Comparison of ENCODE assay signal across 1 cellular context in genomic region chr3:158573714-158574113, GRCh38.
TF ChIP-seq lines count a peak whose summit lies in the region.

No MANE protein-coding gene starts in this region.

TF ChIP-seq in K562, 482 proteins besides CTCF, POLR2A, EP300 and RAD21 (continued from another document):
- TF ChIP-seq, protein P1, sequence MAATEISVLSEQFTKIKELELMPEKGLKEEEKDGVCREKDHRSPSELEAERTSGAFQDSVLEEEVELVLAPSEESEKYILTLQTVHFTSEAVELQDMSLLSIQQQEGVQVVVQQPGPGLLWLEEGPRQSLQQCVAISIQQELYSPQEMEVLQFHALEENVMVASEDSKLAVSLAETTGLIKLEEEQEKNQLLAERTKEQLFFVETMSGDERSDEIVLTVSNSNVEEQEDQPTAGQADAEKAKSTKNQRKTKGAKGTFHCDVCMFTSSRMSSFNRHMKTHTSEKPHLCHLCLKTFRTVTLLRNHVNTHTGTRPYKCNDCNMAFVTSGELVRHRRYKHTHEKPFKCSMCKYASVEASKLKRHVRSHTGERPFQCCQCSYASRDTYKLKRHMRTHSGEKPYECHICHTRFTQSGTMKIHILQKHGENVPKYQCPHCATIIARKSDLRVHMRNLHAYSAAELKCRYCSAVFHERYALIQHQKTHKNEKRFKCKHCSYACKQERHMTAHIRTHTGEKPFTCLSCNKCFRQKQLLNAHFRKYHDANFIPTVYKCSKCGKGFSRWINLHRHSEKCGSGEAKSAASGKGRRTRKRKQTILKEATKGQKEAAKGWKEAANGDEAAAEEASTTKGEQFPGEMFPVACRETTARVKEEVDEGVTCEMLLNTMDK (IDR thresholded peaks at IDR 0.05; ENCODE audit: borderline replicate concordance, insufficient read depth, low read depth, low read length, poor library complexity, severe bottlenecking) = peak; percentile 80
- no peak for TF ChIP-seq THAP7 (CRISPR knock-in tag; IDR thresholded peaks at IDR 0.05)
- no peak for TF ChIP-seq FOS (IDR thresholded peaks at IDR 0.05; ENCODE audit: extremely low read depth, insufficient read length)
- 0 out of 2 replicates have a peak, but pooled peaks have one; percentile 19 for TF ChIP-seq CHAMP1 (IDR thresholded peaks at IDR 0.05)
- no peak for TF ChIP-seq ZNF324 (CRISPR knock-in tag; IDR thresholded peaks at IDR 0.05)
- no peak for TF ChIP-seq SP2 (IDR thresholded peaks at IDR 0.05; ENCODE audit: extremely low read depth, low read depth, low read length, poor library complexity, severe bottlenecking)
- TF ChIP-seq ARHGAP35 (IDR thresholded peaks at IDR 0.05; ENCODE audit: partially characterized antibody) = no peak
- no peak for TF ChIP-seq TAF1 (IDR thresholded peaks at IDR 0.05; ENCODE audit: control insufficient read depth, extremely low read depth, insufficient read depth, low read length, severe bottlenecking)
- TF ChIP-seq MAFK (IDR thresholded peaks at IDR 0.05; ENCODE audit: low read length) = no peak
- TF ChIP-seq FOXM1 (IDR thresholded peaks at IDR 0.05; ENCODE audit: low read depth) = no peak
- TF ChIP-seq FOXM1 (CRISPR knock-in tag; IDR thresholded peaks at IDR 0.05; ENCODE audit: low read depth) = no peak
- TF ChIP-seq, protein P2, sequence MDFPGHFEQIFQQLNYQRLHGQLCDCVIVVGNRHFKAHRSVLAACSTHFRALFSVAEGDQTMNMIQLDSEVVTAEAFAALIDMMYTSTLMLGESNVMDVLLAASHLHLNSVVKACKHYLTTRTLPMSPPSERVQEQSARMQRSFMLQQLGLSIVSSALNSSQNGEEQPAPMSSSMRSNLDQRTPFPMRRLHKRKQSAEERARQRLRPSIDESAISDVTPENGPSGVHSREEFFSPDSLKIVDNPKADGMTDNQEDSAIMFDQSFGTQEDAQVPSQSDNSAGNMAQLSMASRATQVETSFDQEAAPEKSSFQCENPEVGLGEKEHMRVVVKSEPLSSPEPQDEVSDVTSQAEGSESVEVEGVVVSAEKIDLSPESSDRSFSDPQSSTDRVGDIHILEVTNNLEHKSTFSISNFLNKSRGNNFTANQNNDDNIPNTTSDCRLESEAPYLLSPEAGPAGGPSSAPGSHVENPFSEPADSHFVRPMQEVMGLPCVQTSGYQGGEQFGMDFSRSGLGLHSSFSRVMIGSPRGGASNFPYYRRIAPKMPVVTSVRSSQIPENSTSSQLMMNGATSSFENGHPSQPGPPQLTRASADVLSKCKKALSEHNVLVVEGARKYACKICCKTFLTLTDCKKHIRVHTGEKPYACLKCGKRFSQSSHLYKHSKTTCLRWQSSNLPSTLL (IDR thresholded peaks at IDR 0.05) = no peak
- TF ChIP-seq, protein P3, sequence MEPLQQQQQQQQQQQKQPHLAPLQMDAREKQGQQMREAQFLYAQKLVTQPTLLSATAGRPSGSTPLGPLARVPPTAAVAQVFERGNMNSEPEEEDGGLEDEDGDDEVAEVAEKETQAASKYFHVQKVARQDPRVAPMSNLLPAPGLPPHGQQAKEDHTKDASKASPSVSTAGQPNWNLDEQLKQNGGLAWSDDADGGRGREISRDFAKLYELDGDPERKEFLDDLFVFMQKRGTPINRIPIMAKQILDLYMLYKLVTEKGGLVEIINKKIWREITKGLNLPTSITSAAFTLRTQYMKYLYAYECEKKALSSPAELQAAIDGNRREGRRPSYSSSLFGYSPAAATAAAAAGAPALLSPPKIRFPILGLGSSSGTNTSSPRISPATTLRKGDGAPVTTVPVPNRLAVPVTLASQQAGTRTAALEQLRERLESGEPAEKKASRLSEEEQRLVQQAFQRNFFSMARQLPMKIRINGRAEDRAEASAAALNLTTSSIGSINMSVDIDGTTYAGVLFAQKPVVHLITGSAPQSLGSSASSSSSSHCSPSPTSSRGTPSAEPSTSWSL (CRISPR knock-in tag; IDR thresholded peaks at IDR 0.05; ENCODE audit: borderline replicate concordance) = no peak
- TF ChIP-seq STAT5B (CRISPR knock-in tag; IDR thresholded peaks at IDR 0.05) = no peak
- TF ChIP-seq ZBTB9 (CRISPR knock-in tag; IDR thresholded peaks at IDR 0.05) = no peak
- no peak for TF ChIP-seq CTBP1 (IDR thresholded peaks at IDR 0.05; ENCODE audit: borderline replicate concordance)
- TF ChIP-seq, protein P4, sequence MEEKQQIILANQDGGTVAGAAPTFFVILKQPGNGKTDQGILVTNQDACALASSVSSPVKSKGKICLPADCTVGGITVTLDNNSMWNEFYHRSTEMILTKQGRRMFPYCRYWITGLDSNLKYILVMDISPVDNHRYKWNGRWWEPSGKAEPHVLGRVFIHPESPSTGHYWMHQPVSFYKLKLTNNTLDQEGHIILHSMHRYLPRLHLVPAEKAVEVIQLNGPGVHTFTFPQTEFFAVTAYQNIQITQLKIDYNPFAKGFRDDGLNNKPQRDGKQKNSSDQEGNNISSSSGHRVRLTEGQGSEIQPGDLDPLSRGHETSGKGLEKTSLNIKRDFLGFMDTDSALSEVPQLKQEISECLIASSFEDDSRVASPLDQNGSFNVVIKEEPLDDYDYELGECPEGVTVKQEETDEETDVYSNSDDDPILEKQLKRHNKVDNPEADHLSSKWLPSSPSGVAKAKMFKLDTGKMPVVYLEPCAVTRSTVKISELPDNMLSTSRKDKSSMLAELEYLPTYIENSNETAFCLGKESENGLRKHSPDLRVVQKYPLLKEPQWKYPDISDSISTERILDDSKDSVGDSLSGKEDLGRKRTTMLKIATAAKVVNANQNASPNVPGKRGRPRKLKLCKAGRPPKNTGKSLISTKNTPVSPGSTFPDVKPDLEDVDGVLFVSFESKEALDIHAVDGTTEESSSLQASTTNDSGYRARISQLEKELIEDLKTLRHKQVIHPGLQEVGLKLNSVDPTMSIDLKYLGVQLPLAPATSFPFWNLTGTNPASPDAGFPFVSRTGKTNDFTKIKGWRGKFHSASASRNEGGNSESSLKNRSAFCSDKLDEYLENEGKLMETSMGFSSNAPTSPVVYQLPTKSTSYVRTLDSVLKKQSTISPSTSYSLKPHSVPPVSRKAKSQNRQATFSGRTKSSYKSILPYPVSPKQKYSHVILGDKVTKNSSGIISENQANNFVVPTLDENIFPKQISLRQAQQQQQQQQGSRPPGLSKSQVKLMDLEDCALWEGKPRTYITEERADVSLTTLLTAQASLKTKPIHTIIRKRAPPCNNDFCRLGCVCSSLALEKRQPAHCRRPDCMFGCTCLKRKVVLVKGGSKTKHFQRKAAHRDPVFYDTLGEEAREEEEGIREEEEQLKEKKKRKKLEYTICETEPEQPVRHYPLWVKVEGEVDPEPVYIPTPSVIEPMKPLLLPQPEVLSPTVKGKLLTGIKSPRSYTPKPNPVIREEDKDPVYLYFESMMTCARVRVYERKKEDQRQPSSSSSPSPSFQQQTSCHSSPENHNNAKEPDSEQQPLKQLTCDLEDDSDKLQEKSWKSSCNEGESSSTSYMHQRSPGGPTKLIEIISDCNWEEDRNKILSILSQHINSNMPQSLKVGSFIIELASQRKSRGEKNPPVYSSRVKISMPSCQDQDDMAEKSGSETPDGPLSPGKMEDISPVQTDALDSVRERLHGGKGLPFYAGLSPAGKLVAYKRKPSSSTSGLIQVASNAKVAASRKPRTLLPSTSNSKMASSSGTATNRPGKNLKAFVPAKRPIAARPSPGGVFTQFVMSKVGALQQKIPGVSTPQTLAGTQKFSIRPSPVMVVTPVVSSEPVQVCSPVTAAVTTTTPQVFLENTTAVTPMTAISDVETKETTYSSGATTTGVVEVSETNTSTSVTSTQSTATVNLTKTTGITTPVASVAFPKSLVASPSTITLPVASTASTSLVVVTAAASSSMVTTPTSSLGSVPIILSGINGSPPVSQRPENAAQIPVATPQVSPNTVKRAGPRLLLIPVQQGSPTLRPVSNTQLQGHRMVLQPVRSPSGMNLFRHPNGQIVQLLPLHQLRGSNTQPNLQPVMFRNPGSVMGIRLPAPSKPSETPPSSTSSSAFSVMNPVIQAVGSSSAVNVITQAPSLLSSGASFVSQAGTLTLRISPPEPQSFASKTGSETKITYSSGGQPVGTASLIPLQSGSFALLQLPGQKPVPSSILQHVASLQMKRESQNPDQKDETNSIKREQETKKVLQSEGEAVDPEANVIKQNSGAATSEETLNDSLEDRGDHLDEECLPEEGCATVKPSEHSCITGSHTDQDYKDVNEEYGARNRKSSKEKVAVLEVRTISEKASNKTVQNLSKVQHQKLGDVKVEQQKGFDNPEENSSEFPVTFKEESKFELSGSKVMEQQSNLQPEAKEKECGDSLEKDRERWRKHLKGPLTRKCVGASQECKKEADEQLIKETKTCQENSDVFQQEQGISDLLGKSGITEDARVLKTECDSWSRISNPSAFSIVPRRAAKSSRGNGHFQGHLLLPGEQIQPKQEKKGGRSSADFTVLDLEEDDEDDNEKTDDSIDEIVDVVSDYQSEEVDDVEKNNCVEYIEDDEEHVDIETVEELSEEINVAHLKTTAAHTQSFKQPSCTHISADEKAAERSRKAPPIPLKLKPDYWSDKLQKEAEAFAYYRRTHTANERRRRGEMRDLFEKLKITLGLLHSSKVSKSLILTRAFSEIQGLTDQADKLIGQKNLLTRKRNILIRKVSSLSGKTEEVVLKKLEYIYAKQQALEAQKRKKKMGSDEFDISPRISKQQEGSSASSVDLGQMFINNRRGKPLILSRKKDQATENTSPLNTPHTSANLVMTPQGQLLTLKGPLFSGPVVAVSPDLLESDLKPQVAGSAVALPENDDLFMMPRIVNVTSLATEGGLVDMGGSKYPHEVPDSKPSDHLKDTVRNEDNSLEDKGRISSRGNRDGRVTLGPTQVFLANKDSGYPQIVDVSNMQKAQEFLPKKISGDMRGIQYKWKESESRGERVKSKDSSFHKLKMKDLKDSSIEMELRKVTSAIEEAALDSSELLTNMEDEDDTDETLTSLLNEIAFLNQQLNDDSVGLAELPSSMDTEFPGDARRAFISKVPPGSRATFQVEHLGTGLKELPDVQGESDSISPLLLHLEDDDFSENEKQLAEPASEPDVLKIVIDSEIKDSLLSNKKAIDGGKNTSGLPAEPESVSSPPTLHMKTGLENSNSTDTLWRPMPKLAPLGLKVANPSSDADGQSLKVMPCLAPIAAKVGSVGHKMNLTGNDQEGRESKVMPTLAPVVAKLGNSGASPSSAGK (IDR thresholded peaks at IDR 0.05) = no peak
- TF ChIP-seq CC2D1A (IDR thresholded peaks at IDR 0.05) = 0 out of 2 replicates have a peak, but pooled peaks have one; percentile 18
- no peak for TF ChIP-seq THRAP3 (IDR thresholded peaks at IDR 0.05; ENCODE audit: borderline replicate concordance)
- no peak for TF ChIP-seq E2F6 (IDR thresholded peaks at IDR 0.05; ENCODE audit: borderline replicate concordance in 1 of 2, extremely low read depth in 1 of 2, insufficient read depth in 1 of 2, insufficient read length in 1 of 2, low read depth in 1 of 2, low read length in 1 of 2, poor library complexity in 1 of 2, severe bottlenecking in 1 of 2)
- peak; percentile 68; the same call in 1 of the 2 replicates for TF ChIP-seq ZNF384 (IDR thresholded peaks at IDR 0.05; ENCODE audit: low read depth, low read length)
- TF ChIP-seq ILK (tag; IDR thresholded peaks at IDR 0.05; ENCODE audit: borderline replicate concordance, low read depth) = no peak
- peak; percentile 43; the same call in 1 of the 2 replicates for TF ChIP-seq SMC3 (conservative IDR thresholded peaks at IDR 0.05; ENCODE audit: insufficient read depth, low read depth, low read length)
